Comparison of ENCODE assay signal across 32 cellular contexts in the genomic region with DNA sequence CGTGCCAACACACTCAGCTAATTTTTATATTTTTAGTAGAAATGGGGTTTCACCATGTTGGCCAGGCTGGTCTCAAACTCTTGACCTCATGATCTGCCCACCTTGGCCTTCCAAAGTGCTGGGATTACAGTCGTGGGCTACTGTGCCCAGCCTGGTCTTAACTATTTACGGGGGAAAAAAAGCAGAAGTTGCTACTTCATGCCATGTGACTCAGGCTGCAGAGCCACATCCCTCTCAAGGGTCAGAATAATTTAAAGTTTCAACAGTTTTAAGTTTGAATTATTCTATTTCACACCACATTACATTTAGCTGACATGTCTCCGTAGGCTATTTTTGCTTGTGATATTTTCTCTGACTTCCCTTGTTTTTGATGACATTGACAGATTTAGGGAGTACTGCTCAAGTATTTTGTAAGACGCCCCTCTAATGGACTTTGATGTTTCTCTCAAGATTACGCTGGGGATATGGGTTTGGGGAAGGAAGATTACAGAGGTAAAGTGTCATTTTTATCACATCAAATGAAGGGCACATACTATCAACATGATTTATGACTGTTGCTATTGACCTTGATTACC. TPM values are rescaled to one million over a fixed set of nuclear protein-coding genes. Genes with fewer than 3 reads are reported as not detected.
"Had no signal": no experiment of that assay in that cellular context is flagged by ENCODE, and none has a peak within 500 bp of the region (broad histone marks: within the 10 kb centered on the region; RNA-seq: fewer than 3 reads in every experiment).

No MANE protein-coding gene starts in this region.

- DNase-seq: activated CD4-positive, alpha-beta T cell treated with anti-CD3 and anti-CD28 coated beads for 4 hours; activated CD4-positive, alpha-beta T cell treated with anti-CD3 and anti-CD28 coated beads, Interleukin-2, amount 50 U/mL, for 1 hour; activated CD4-positive, alpha-beta T cell treated with anti-CD3 and anti-CD28 coated beads, Interleukin-2, amount 50 U/mL, for 48 hours; activated CD4-positive, CD25-positive, alpha-beta regulatory T cell; activated CD4-positive, CD25-positive, alpha-beta regulatory T cell treated with anti-CD3 and anti-CD28 coated beads, Interleukin-2, amount 50 U/mL, for 72 hours; activated CD8-positive, alpha-beta memory T cell treated with anti-CD3 and anti-CD28 coated beads for 24 hours; activated CD8-positive, alpha-beta T cell treated with anti-CD3 and anti-CD28 coated beads for 36 hours; activated effector memory CD4-positive, alpha-beta T cell treated with Interleukin-2 at 50 U/mL for 16 hours; activated gamma-delta T cell treated with Interleukin-2 at 50 U/mL for 16 hours; activated naive CD4-positive, alpha-beta T cell treated with anti-CD3 and anti-CD28 coated beads, Interleukin-2, amount 50 U/mL, for 16 hours; activated naive CD4-positive, alpha-beta T cell treated with Interleukin-2 at 50 U/mL for 16 hours; activated T-cell treated with anti-CD3 and anti-CD28 coated beads, Interleukin-2, amount 50 U/mL, for 4 hours; amniotic stem cell; anterior cingulate cortex; brain microvascular endothelial cell; caudate nucleus; cortex of kidney; dermis blood vessel endothelial cell; effector CD4-positive, alpha-beta T cell; effector memory CD8-positive, alpha-beta T cell; erythroblast; foreskin keratinocyte; gastrocnemius medialis; glutamatergic neuron; heart right ventricle; T1000 had no signal

- H3K27ac ChIP-seq: brain microvascular endothelial cell, esophagus muscularis mucosa, foreskin keratinocyte, gastrocnemius medialis, heart right ventricle, hepatocyte had no signal

- H3K79me2 ChIP-seq: hepatocyte had no signal

- H3K9me3 ChIP-seq: esophagus muscularis mucosa, gastrocnemius medialis, heart right ventricle had no signal

- H2AFZ ChIP-seq: hepatocyte had no signal

- FAIRE-seq: astrocyte, colon had no signal

- H3K4me2 ChIP-seq: hepatocyte had no signal

- H3K36me3 ChIP-seq: brain microvascular endothelial cell, esophagus muscularis mucosa, gastrocnemius medialis, heart right ventricle had no signal

- H3K27me3 ChIP-seq: brain microvascular endothelial cell, foreskin keratinocyte, gastrocnemius medialis, hepatocyte had no signal

- H3K4me1 ChIP-seq: esophagus muscularis mucosa, foreskin keratinocyte, gastrocnemius medialis, heart right ventricle had no signal

- ATAC-seq: activated CD8-positive, alpha-beta T cell treated with anti-CD3 and anti-CD28 coated beads for 36 hours; activated T-cell treated with anti-CD3 and anti-CD28 coated beads, Interleukin-2, amount 50 U/mL, for 4 hours; activated T-helper 17 cell treated with anti-CD3 and anti-CD28 coated beads, Interleukin-2, amount 50 U/mL, for 72 hours; effector memory CD8-positive, alpha-beta T cell; foreskin keratinocyte; gastrocnemius medialis; heart right ventricle had no signal

- H3K4me3 ChIP-seq: esophagus muscularis mucosa, gastrocnemius medialis, heart right ventricle, hepatocyte had no signal

RNA-seq across cellular contexts. Expression of a gene that starts 14.6 kb away (rescaled TPM):
- total RNA-seq: activated T-cell treated with anti-CD3 and anti-CD28 coated beads, Interleukin-2, amount 50 U/mL, for 4 hours; activated T-helper 17 cell treated with anti-CD3 and anti-CD28 coated beads, Interleukin-2, amount 50 U/mL, for 72 hours; astrocyte; chondrocyte; dermis blood vessel endothelial cell; foreskin keratinocyte; gastrocnemius medialis had no signal
- polyA plus RNA-seq: foreskin keratinocyte had no signal
